Comparison of ENCODE assay signal across 8 cellular contexts in the genomic region with DNA sequence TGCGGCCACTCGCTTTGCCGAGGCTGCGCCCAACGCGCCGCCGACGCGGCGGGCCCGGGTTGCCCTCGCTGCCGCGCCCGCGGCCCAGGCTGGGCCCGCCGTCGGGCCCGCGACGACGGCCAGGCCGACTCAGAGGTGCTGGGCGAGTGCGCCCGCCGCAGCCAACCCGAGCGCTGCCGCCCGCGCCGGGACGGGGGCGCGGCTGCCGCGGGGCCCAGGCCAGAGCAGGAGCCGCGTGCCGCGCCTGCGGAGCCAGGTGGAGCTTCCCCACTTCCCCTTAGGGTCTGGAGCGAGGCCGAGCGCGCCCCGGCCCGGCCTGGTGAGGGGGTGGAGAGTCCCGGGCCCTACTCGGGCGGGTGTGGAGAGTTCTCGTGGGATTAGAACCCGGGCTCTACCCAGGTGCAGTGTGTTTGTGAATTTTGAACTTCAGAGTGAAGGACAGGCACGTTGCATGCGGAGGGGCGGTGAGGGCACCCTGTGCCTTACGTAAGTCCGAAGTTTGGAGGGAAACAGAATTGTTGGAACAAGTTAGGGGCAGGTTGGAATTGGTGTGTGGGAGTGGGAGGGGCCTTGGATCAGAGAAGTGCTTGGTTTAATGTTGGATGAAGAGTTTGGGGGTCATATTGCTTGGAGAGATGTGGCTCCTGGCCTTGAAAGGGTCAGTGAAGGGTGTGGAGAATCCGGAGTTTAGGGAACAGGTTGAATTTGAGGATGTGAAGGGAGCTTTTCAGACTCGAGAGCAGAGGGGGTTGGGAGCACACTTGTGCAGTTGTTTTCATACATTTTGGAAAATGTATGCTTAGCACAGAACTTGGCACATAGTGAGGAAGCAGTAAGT. TPM values are rescaled to one million over a fixed set of nuclear protein-coding genes. Genes with fewer than 3 reads are reported as not detected.
A peak's percentile ranks its signal among the peaks of the same experiment; 100 is the strongest.
DNase-seq lines count a peak whose midpoint lies in the region; ATAC-seq and FAIRE-seq lines count a peak whose summit lies in the region.

No MANE protein-coding gene starts in this region.

- peaks cover 34 to 60% (median 44%) of the 10 kb centered on the region in 4 donors for H3K4me1 Mint-ChIP-seq in CD4-positive, alpha-beta memory T cell

- peak; percentile 43 for ATAC-seq in HG03342 (IDR thresholded peaks at IDR 0.05; ENCODE audit: unreplicated experiment)

- H3K27me3 ChIP-seq in CD4-positive, alpha-beta memory T cell (ENCODE audit: insufficient read depth, low read length), result no peaks in the 10 kb centered on the region

- peaks cover 47% of the 10 kb centered on the region for H3K4me1 ChIP-seq in CD4-positive, alpha-beta memory T cell (ENCODE audit: insufficient read depth, low read length)

- FAIRE-seq in urothelium cell line (lab: Jason Lieb, UNC), result no peak

- H3K9me3 ChIP-seq in CD4-positive, alpha-beta memory T cell (ENCODE audit: control insufficient read depth in 1 of 2, low read length in 2 of 2), result no peaks in the 10 kb centered on the region

- H3K27ac ChIP-seq in CD4-positive, alpha-beta memory T cell (ENCODE audit: low read depth, low read length), result peak overlapping the region; percentile 72

- no peaks in the 10 kb centered on the region for H3K36me3 ChIP-seq in CD4-positive, alpha-beta memory T cell (ENCODE audit: insufficient read depth, low read length)

- H3K4me3 Mint-ChIP-seq in CD4-positive, alpha-beta memory T cell, result peak overlapping the region; percentile 86 to 94 (median 90)

- peak overlapping the region; percentile 80 to 98 (median 90) for H3K27ac Mint-ChIP-seq in CD4-positive, alpha-beta memory T cell

- H3K4me3 ChIP-seq in CD4-positive, alpha-beta memory T cell (ENCODE audit: low read length in 2 of 2), result peak overlapping the region; percentile 63 to 73

- peaks cover 0 to 9% of the 10 kb centered on the region in 2 donors for H3K36me3 Mint-ChIP-seq in CD4-positive, alpha-beta memory T cell

- POLR2A ChIA-PET in CD4-positive, alpha-beta memory T cell (lab: Charles Lee; ENCODE audit: partially characterized antibody), result interaction anchor here (0.6 to 2.2 kb wide), 6 partner anchors 9 to 970 kb away, joined by 3 to 8 read pairs (median 3); a partner anchor contains a TSS

- DNase-seq in CD4-positive, alpha-beta memory T cell, result peak; percentile 40 to 60 (median 48)
- DNase-seq in GM19238 (ENCODE audit: insufficient read length, low spot score) (peak; percentile 67), RPMI7951 (ENCODE audit: low read depth) (peak; percentile 50), germinal center (ENCODE audit: low spot score) (peak; percentile 84), occipital lobe (lab: John Stamatoyannopoulos, UW) (peak; percentile 33), urothelium cell line (ENCODE audit: low spot score) (peak; percentile 76)
- DNase-seq in activated effector memory CD4-positive, alpha-beta T cell treated with anti-CD3 and anti-CD28 coated beads, Interleukin-2, amount 50 U/mL, for 16 hours, result peak; percentile 85

- intact Hi-C loops in CD4-positive, alpha-beta memory T cell (cut with micrococcal nuclease), result loop anchor here (1.0 kb wide), 1 partner anchor 200 kb away; a partner anchor contains a TSS

- no peaks in the 10 kb centered on the region for H3K27me3 Mint-ChIP-seq in CD4-positive, alpha-beta memory T cell

- CTCF ChIA-PET in CD4-positive, alpha-beta memory T cell (lab: Charles Lee; ENCODE audit: partially characterized antibody), result interaction anchor here (2.5 kb wide), 1 partner anchor 10 kb away, joined by 13 read pairs; no protein-coding TSS in a partner anchor

- no peaks in the 10 kb centered on the region for H3K9me3 Mint-ChIP-seq in CD4-positive, alpha-beta memory T cell

RNA-seq across cellular contexts. Expression of a gene that starts 0.7 kb away (rescaled TPM):
- 10 to 100 TPM; 24.6 to 25.0 TPM for total RNA-seq in CD4-positive, alpha-beta memory T cell
- polyA plus RNA-seq in CD4-positive, alpha-beta memory T cell, result 1 to 10 TPM in 1 of 2 donors, under 1 TPM in 1; 0.13 to 1.8 TPM
- 9.3 and 11.1 TPM in 2 replicates for total RNA-seq in RPMI7951 (2014; rRNA removed; shearing (Covaris generic))
- 39.3 TPM for total RNA-seq in occipital lobe

RNA-seq across cellular contexts. Expression of a gene that starts 18.1 kb away (rescaled TPM):
- not detected for total RNA-seq in CD4-positive, alpha-beta memory T cell
- polyA plus RNA-seq in CD4-positive, alpha-beta memory T cell, result not detected
- not detected in 2 replicates for total RNA-seq in RPMI7951 (2014; rRNA removed; shearing (Covaris generic))
- not detected for total RNA-seq in occipital lobe

Comparison
In these comparisons a context has a peak if more than half of its experiments do, and no peak if none do; other contexts are left out.
1. Peak in every context shown above with its lines: DNase-seq, ATAC-seq, H3K4me3 ChIP-seq and H3K27ac ChIP-seq.
2. DNase-seq: peak in every context shown above with its lines; median percentile 85 in activated effector memory CD4-positive, alpha-beta T cell treated with anti-CD3 and anti-CD28 coated beads, Interleukin-2, amount 50 U/mL, for 16 hours; 84 in germinal center; 76 in urothelium cell line; 67 in GM19238; 50 in RPMI7951; 48 in CD4-positive, alpha-beta memory T cell; 33 in occipital lobe.